23 cellular contexts compared by ENCODE assay signal in the genomic region with DNA sequence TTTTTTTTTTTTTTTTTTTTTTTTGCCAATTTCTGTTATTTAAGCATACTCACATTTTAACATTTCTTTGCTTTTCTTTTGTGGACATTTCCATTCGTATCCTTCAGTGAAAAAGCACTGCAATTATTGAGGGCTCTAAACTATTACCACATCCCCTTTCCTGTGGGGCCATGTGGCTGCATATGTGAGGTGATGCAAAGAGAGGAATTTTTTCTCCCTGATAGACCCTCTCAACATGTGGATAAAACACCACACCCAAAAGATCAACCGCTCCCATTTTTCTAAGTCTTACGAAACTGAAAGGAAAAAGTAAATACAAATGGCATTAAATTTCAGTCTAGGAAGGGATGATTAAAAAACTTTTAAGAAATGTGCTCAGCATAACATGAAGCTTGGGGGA.
DNase-seq lines count a peak whose midpoint lies in the region; ATAC-seq and TF ChIP-seq lines count a peak whose summit lies in the region.
"Had no signal": no experiment of that assay in that cellular context is flagged by ENCODE, and none has a peak within 500 bp of the region (broad histone marks: within the 10 kb centered on the region; RNA-seq: fewer than 3 reads in every experiment).

No MANE protein-coding gene starts in this region.

- TF ChIP-seq CTCF in PC-9 (conservative IDR thresholded peaks at IDR 0.05) (no peak), fibroblast of mammary gland (conservative IDR thresholded peaks at IDR 0.05; ENCODE audit: control insufficient read depth, insufficient read depth, low read depth, low read length) (no peak), GM23338 (conservative IDR thresholded peaks at IDR 0.05; ENCODE audit: low read depth in 2 of 2) (no peak)

- no peak overlapping the region for H3K4me3 Mint-ChIP-seq in activated naive CD8-positive, alpha-beta T cell treated with anti-CD3 and anti-CD28 coated beads for 36 hours
- H3K4me3 Mint-ChIP-seq in activated naive CD8-positive, alpha-beta T cell treated with anti-CD3 and anti-CD28 coated beads, Interleukin-2, amount 50 U/mL, for 24 hours: no peak overlapping the region
- H3K4me3 Mint-ChIP-seq in GM23338: no peak overlapping the region
- H3K4me3 Mint-ChIP-seq: dendritic cell treated with granulocyte-macrophage colony-stimulating factor and Interleukin-4, amounts not matched to agents 40 ng/mL and 50 ng/mL, for 4 days; HFFc6; IgD-negative memory B cell had no signal

- H4K20me1 ChIP-seq in PC-9 (ENCODE audit: insufficient read depth) (no peaks in the 10 kb centered on the region), GM23338 (replicated peaks; ENCODE audit: insufficient read depth) (no peaks in the 10 kb centered on the region)

- H3K9me2 ChIP-seq in PC-9 (ENCODE audit: insufficient read depth): no peaks in the 10 kb centered on the region
- no peaks in the 10 kb centered on the region for H3K9me2 ChIP-seq in GM23338 (ENCODE audit: insufficient read depth)

- H2AFZ ChIP-seq in PC-9 (no peak overlapping the region), GM23338 (no peak overlapping the region)

- H3K27me3 ChIP-seq in PC-9 (ENCODE audit: insufficient read depth, low read depth) (no peaks in the 10 kb centered on the region), GM23338 (ENCODE audit: insufficient read depth) (no peaks in the 10 kb centered on the region)
- H3K27me3 ChIP-seq: ovary had no signal

- H3K4me1 Mint-ChIP-seq in activated naive CD8-positive, alpha-beta T cell treated with anti-CD3 and anti-CD28 coated beads for 36 hours: no peaks in the 10 kb centered on the region
- H3K4me1 Mint-ChIP-seq in activated naive CD8-positive, alpha-beta T cell treated with anti-CD3 and anti-CD28 coated beads, Interleukin-2, amount 50 U/mL, for 24 hours: peaks cover 5% of the 10 kb centered on the region
- no peaks in the 10 kb centered on the region for H3K4me1 Mint-ChIP-seq in GM23338
- H3K4me1 Mint-ChIP-seq: IgD-negative memory B cell had no signal

- no peaks in the 10 kb centered on the region for H3K27me3 Mint-ChIP-seq in activated naive CD8-positive, alpha-beta T cell treated with anti-CD3 and anti-CD28 coated beads for 36 hours
- H3K27me3 Mint-ChIP-seq in activated naive CD8-positive, alpha-beta T cell treated with anti-CD3 and anti-CD28 coated beads, Interleukin-2, amount 50 U/mL, for 24 hours: no peaks in the 10 kb centered on the region
- no peaks in the 10 kb centered on the region for H3K27me3 Mint-ChIP-seq in GM23338 (ENCODE audit: insufficient read depth, low read depth, poor library complexity)
- H3K27me3 Mint-ChIP-seq: dendritic cell treated with granulocyte-macrophage colony-stimulating factor and Interleukin-4, amounts not matched to agents 40 ng/mL and 50 ng/mL, for 4 days; IgD-negative memory B cell had no signal

- no TSS peak for BruUV-seq in PC-9 (replicated peaks; lab: Mats Ljungman, UMichigan)

- no peak for ATAC-seq in activated naive CD8-positive, alpha-beta T cell treated with anti-CD3 and anti-CD28 coated beads, Interleukin-2, amount 50 U/mL, for 24 hours
- ATAC-seq in activated CD4-positive, CD25-positive, alpha-beta regulatory T cell treated with anti-CD3 and anti-CD28 coated beads, Interleukin-2, amount 50 U/mL, for 24 hours: no peak
- no peak for ATAC-seq in GM23338
- ATAC-seq: esophagus mucosa, left colon had no signal

- H3K36me3 ChIP-seq in PC-9 (ENCODE audit: low read depth): peaks cover 41% of the 10 kb centered on the region
- peaks cover 8% of the 10 kb centered on the region; the same call in 1 of the 2 replicates for H3K36me3 ChIP-seq in GM23338 (ENCODE audit: insufficient read depth)
- H3K36me3 ChIP-seq: ovary had no signal

- POLR2A ChIA-PET in PC-9 (lab: Charles Lee; ENCODE audit: unreplicated experiment): no interaction called here

- H3K4me3 ChIP-seq in PC-9: no peak overlapping the region
- H3K4me3 ChIP-seq in fibroblast of mammary gland (ENCODE audit: control insufficient read depth, low read depth, low read length): no peak overlapping the region
- no peak overlapping the region for H3K4me3 ChIP-seq in GM23338
- H3K4me3 ChIP-seq: ovary, SK-N-MC had no signal

- no peak overlapping the region for H3K27ac ChIP-seq in PC-9
- no peak overlapping the region for H3K27ac ChIP-seq in GM23338 (ENCODE audit: low read depth)
- H3K27ac ChIP-seq: ovary, SK-N-MC, VCaP had no signal

- no peaks in the 10 kb centered on the region for H3K79me2 ChIP-seq in PC-9 (ENCODE audit: low read depth)
- no peaks in the 10 kb centered on the region for H3K79me2 ChIP-seq in GM23338 (replicated peaks; ENCODE audit: insufficient read depth)

- H3K4me1 ChIP-seq in PC-9 (replicated peaks; ENCODE audit: insufficient read depth) (peaks cover 9% of the 10 kb centered on the region), GM23338 (ENCODE audit: insufficient read depth) (no peaks in the 10 kb centered on the region)

- no peak for DNase-seq in activated naive CD8-positive, alpha-beta T cell treated with anti-CD3 and anti-CD28 coated beads for 36 hours
- DNase-seq in activated naive CD8-positive, alpha-beta T cell treated with anti-CD3 and anti-CD28 coated beads, Interleukin-2, amount 50 U/mL, for 24 hours: no peak
- DNase-seq in PC-9 (no peak), fibroblast of mammary gland (ENCODE audit: low read depth) (peak; percentile 57), iPS-NIHi11 (ENCODE audit: low spot score) (no peak), NCI-H524 (lab: John Stamatoyannopoulos, UW) (no peak), GM23338 (ENCODE audit: low spot score) (no peak)
- DNase-seq: activated effector memory CD4-positive, alpha-beta T cell treated with Interleukin-2 at 50 U/mL for 16 hours; GDM1; HFFc6; hypothalamus; left colon; NCI-H1417 treated with DMSO at 0.1 percent for 48 hours; NCI-H226; ovary; small intestine; trophoblast cell had no signal

- H3K9me3 ChIP-seq in PC-9 (ENCODE audit: insufficient read depth, low read depth): no peaks in the 10 kb centered on the region
- H3K9me3 ChIP-seq: ovary had no signal

- CTCF ChIA-PET in PC-9 (lab: Charles Lee): interaction anchor here (0.6 kb wide), 1 partner anchor 35 kb away, joined by 3 read pairs; no protein-coding TSS in a partner anchor

- 0 out of 2 replicates have a peak overlapping the region, but pooled peaks have one; percentile 31 for H3K4me2 ChIP-seq in PC-9
- no peak overlapping the region for H3K4me2 ChIP-seq in GM23338

- no peaks in the 10 kb centered on the region for H3K9me3 Mint-ChIP-seq in activated naive CD8-positive, alpha-beta T cell treated with anti-CD3 and anti-CD28 coated beads for 36 hours
- no peaks in the 10 kb centered on the region for H3K9me3 Mint-ChIP-seq in activated naive CD8-positive, alpha-beta T cell treated with anti-CD3 and anti-CD28 coated beads, Interleukin-2, amount 50 U/mL, for 24 hours
- no peaks in the 10 kb centered on the region for H3K9me3 Mint-ChIP-seq in GM23338
- H3K9me3 Mint-ChIP-seq: dendritic cell treated with granulocyte-macrophage colony-stimulating factor and Interleukin-4, amounts not matched to agents 40 ng/mL and 50 ng/mL, for 4 days; HFFc6; IgD-negative memory B cell had no signal

- H3K27ac Mint-ChIP-seq in activated naive CD8-positive, alpha-beta T cell treated with anti-CD3 and anti-CD28 coated beads for 36 hours: peak overlapping the region; percentile 60
- H3K27ac Mint-ChIP-seq in activated naive CD8-positive, alpha-beta T cell treated with anti-CD3 and anti-CD28 coated beads, Interleukin-2, amount 50 U/mL, for 24 hours: no peak overlapping the region
- H3K27ac Mint-ChIP-seq in GM23338: no peak overlapping the region
- H3K27ac Mint-ChIP-seq: dendritic cell treated with granulocyte-macrophage colony-stimulating factor and Interleukin-4, amounts not matched to agents 40 ng/mL and 50 ng/mL, for 4 days; HFFc6; IgD-negative memory B cell had no signal

- 0 out of 2 replicates have a peak, but pooled peaks cover 11% of the 10 kb centered on the region for H3F3A ChIP-seq in PC-9 (ENCODE audit: insufficient read depth, low read depth)
- H3F3A ChIP-seq in GM23338 (replicated peaks; ENCODE audit: low read depth): no peaks in the 10 kb centered on the region

- intact Hi-C loops in PC-9 (cut with micrococcal nuclease; ENCODE audit: unreplicated experiment): no loop called here

- H3K36me3 Mint-ChIP-seq in activated naive CD8-positive, alpha-beta T cell treated with anti-CD3 and anti-CD28 coated beads for 36 hours: peaks cover 9% of the 10 kb centered on the region
- H3K36me3 Mint-ChIP-seq in activated naive CD8-positive, alpha-beta T cell treated with anti-CD3 and anti-CD28 coated beads, Interleukin-2, amount 50 U/mL, for 24 hours (ENCODE audit: low read depth): peaks cover 15% of the 10 kb centered on the region
- peaks cover 18% of the 10 kb centered on the region; the same call in 2 of the 3 replicates for H3K36me3 Mint-ChIP-seq in GM23338 (ENCODE audit: low read depth)

TF ChIP-seq in GM23338, 12 proteins besides CTCF, POLR2A, EP300 and RAD21 (continues in another document):
- TF ChIP-seq NANOG (IDR thresholded peaks at IDR 0.05; ENCODE audit: borderline replicate concordance): no peak
- no peak for TF ChIP-seq JUNB (IDR thresholded peaks at IDR 0.05; ENCODE audit: unreplicated experiment)
